ENCODE assay signal across 21 cellular contexts in the genomic region with DNA sequence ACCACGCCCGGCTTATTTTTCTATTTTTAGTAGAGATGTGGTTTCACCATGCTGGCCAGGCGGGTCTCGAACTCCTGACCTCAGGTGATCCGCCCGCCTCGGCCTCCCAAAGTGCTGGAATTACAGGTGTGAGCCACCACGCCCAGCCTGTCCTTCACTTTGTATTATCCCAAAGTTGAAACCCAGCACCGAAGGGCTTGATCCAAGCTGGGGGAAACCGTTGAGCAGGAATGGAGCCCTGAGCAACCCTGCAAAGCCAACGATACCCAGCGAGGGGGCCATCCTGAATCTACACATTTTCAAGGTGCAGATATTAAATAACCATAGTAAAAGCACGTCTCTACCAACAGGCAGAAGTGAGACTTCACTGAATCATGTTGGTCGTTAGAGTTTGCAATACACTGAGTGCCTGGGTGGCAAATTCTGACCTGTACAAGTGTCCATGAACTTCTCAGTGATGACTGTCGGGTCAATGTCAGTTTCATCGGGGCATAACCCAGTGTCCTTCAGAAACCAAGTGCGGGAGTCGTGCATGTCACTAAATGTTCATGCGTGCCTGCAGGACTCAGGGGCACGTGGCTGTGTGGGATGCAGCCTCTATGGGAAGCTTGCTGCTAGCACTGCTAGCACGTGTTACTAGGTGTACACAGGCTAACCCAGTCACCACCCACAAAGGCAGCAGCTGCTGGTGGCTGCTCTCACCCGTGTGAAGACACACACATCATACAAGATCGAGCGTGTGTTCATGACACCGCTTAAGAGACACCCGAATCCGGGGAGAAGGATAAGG. TPM values are rescaled to one million over a fixed set of nuclear protein-coding genes. Genes with fewer than 3 reads are reported as not detected.
A peak's percentile ranks its signal among the peaks of the same experiment; 100 is the strongest.
DNase-seq lines count a peak whose midpoint lies in the region; ATAC-seq and TF ChIP-seq lines count a peak whose summit lies in the region.
"Had no signal": no experiment of that assay in that cellular context is flagged by ENCODE, and none has a peak within 500 bp of the region (broad histone marks: within the 10 kb centered on the region; RNA-seq: fewer than 3 reads in every experiment).

No MANE protein-coding gene starts in this region.

- no peak overlapping the region for H3K4me3 Mint-ChIP-seq in activated CD4-positive, alpha-beta T cell treated with anti-CD3 and anti-CD28 coated beads, Interleukin-2, amount 10 ng/mL, durations not matched to agents 24 days and 14 days
- H3K4me3 Mint-ChIP-seq in activated CD8-positive, alpha-beta T cell treated with anti-CD3 and anti-CD28 coated beads, Interleukin-2, amount 10 ng/mL, durations not matched to agents 7 days and 5 days = no peak overlapping the region

- H3K9me3 ChIP-seq in HEK293 (ENCODE audit: control insufficient read depth, insufficient read depth, low read depth, low read length) = no peaks in the 10 kb centered on the region
- H3K9me3 ChIP-seq in sigmoid colon = no peaks in the 10 kb centered on the region
- H3K9me3 ChIP-seq: breast epithelium, pancreas had no signal

- no peak for ATAC-seq in activated CD4-positive, CD25-positive, alpha-beta regulatory T cell treated with anti-CD3 and anti-CD28 coated beads, Interleukin-2, amount 50 U/mL, for 24 hours
- ATAC-seq in activated CD8-positive, alpha-beta T cell treated with anti-CD3 and anti-CD28 coated beads, Interleukin-2, amount 10 ng/mL, durations not matched to agents 7 days and 5 days = no peak
- ATAC-seq: activated naive CD4-positive, alpha-beta T cell treated with anti-CD3 and anti-CD28 coated beads, Interleukin-2, amount 50 U/mL, for 72 hours; pancreas had no signal

- H3K36me3 Mint-ChIP-seq in activated CD4-positive, alpha-beta T cell treated with anti-CD3 and anti-CD28 coated beads, Interleukin-2, amount 10 ng/mL, durations not matched to agents 24 days and 14 days (ENCODE audit: low read depth) = no peaks in the 10 kb centered on the region
- H3K36me3 Mint-ChIP-seq in activated CD8-positive, alpha-beta T cell treated with anti-CD3 and anti-CD28 coated beads, Interleukin-2, amount 10 ng/mL, durations not matched to agents 7 days and 5 days (ENCODE audit: low read depth) = no peaks in the 10 kb centered on the region
- H3K36me3 Mint-ChIP-seq: activated naive CD4-positive, alpha-beta T cell treated with anti-CD3 and anti-CD28 coated beads, Interleukin-2, amount 50 U/mL, for 72 hours had no signal

- no peak overlapping the region for H3K27ac Mint-ChIP-seq in activated CD4-positive, alpha-beta T cell treated with anti-CD3 and anti-CD28 coated beads, Interleukin-2, amount 10 ng/mL, durations not matched to agents 24 days and 14 days
- no peak overlapping the region for H3K27ac Mint-ChIP-seq in activated CD8-positive, alpha-beta T cell treated with anti-CD3 and anti-CD28 coated beads, Interleukin-2, amount 10 ng/mL, durations not matched to agents 7 days and 5 days
- H3K27ac Mint-ChIP-seq: activated naive CD4-positive, alpha-beta T cell treated with anti-CD3 and anti-CD28 coated beads, Interleukin-2, amount 50 U/mL, for 72 hours had no signal

- no peaks in the 10 kb centered on the region for H3K4me1 Mint-ChIP-seq in activated CD4-positive, alpha-beta T cell treated with anti-CD3 and anti-CD28 coated beads, Interleukin-2, amount 10 ng/mL, durations not matched to agents 24 days and 14 days
- H3K4me1 Mint-ChIP-seq in activated CD8-positive, alpha-beta T cell treated with anti-CD3 and anti-CD28 coated beads, Interleukin-2, amount 10 ng/mL, durations not matched to agents 7 days and 5 days (ENCODE audit: low read depth) = no peaks in the 10 kb centered on the region

- TF ChIP-seq EP300 in sigmoid colon (IDR thresholded peaks at IDR 0.05) = no peak

- no peak for TF ChIP-seq CTCF in HEK293 (tag by site-specific recombination; IDR thresholded peaks at IDR 0.05)
- TF ChIP-seq CTCF in sigmoid colon (IDR thresholded peaks at IDR 0.05) = no peak

- POLR2A ChIA-PET in HEK293 (lab: Yijun Ruan, JAX) = interaction anchor here (0.7 kb wide), 1 partner anchor 176 kb away, joined by 5 read pairs; no protein-coding TSS in a partner anchor
- POLR2A ChIA-PET in activated CD8-positive, alpha-beta T cell treated with anti-CD3 and anti-CD28 coated beads, Interleukin-2, amount 10 ng/mL, durations not matched to agents 7 days and 5 days (lab: Charles Lee) = no interaction called here

- intact Hi-C loops in sigmoid colon (cut with DNase I) = no loop called here
- intact Hi-C loops in activated CD4-positive, alpha-beta T cell treated with anti-CD3 and anti-CD28 coated beads, Interleukin-2, amount 10 ng/mL, durations not matched to agents 24 days and 14 days (cut with micrococcal nuclease) = no loop called here

- H3K4me3 ChIP-seq in HEK293 (ENCODE audit: low read depth, low read length) (no peak overlapping the region), sigmoid colon (no peak overlapping the region)
- H3K4me3 ChIP-seq: breast epithelium, hepatocyte, pancreas had no signal

- peak; percentile 11 for DNase-seq in activated CD4-positive, CD25-positive, alpha-beta regulatory T cell treated with anti-CD3 and anti-CD28 coated beads, Interleukin-2, amount 50 U/mL, for 72 hours
- DNase-seq in iPS-NIHi11 (ENCODE audit: low spot score) (peak; percentile 7), sigmoid colon (peak; percentile 35)
- no peak for DNase-seq in activated CD4-positive, alpha-beta T cell treated with anti-CD3 and anti-CD28 coated beads, Interleukin-2, amount 10 ng/mL, durations not matched to agents 24 days and 14 days
- no peak for DNase-seq in activated CD8-positive, alpha-beta T cell treated with anti-CD3 and anti-CD28 coated beads, Interleukin-2, amount 10 ng/mL, durations not matched to agents 7 days and 5 days
- no peak for DNase-seq in stimulated activated CD4-positive, alpha-beta T cell treated with anti-CD3 and anti-CD28 coated beads, Interleukin-12 subunit alpha, Interleukin-12 subunit beta, amount 100 ng/mL, for 4 hours
- DNase-seq: DND-41, kidney glomerular epithelial cell, MV-4-11, NCI-H82, T-helper 1 cell, trophoblast cell had no signal

- CTCF ChIA-PET in HEK293 (lab: Yijun Ruan, JAX) = interaction anchor here (4.8 kb wide), 1 partner anchor 9 kb away, joined by 24 read pairs; the partner anchor contains the start of gene RBFOX3
- CTCF ChIA-PET in activated CD8-positive, alpha-beta T cell treated with anti-CD3 and anti-CD28 coated beads, Interleukin-2, amount 10 ng/mL, durations not matched to agents 7 days and 5 days (lab: Charles Lee) = no interaction called here

- no peaks in the 10 kb centered on the region for H3K27me3 ChIP-seq in sigmoid colon

- H3K27me3 Mint-ChIP-seq in activated CD4-positive, alpha-beta T cell treated with anti-CD3 and anti-CD28 coated beads, Interleukin-2, amount 10 ng/mL, durations not matched to agents 24 days and 14 days = no peaks in the 10 kb centered on the region
- no peaks in the 10 kb centered on the region for H3K27me3 Mint-ChIP-seq in activated CD8-positive, alpha-beta T cell treated with anti-CD3 and anti-CD28 coated beads, Interleukin-2, amount 10 ng/mL, durations not matched to agents 7 days and 5 days (ENCODE audit: low read depth)

- 82 to 87% methylated on average over 27 of the region's 27 CpGs for WGBS in sigmoid colon, 2 donors

- H3K36me3 ChIP-seq in HEK293 (ENCODE audit: control insufficient read depth in 2 of 2, insufficient read depth in 1 of 2, low read length in 2 of 2) (no peaks in the 10 kb centered on the region), sigmoid colon (no peaks in the 10 kb centered on the region)
- H3K36me3 ChIP-seq: breast epithelium, pancreas had no signal

- no peak for TF ChIP-seq POLR2A in sigmoid colon (IDR thresholded peaks at IDR 0.05)

- H3K4me1 ChIP-seq in HEK293 (ENCODE audit: control insufficient read depth, insufficient read depth, low read length) (no peaks in the 10 kb centered on the region), sigmoid colon (peaks cover 0 to 27% (median 9%) of the 10 kb centered on the region in 4 donors)
- H3K4me1 ChIP-seq: breast epithelium, pancreas had no signal

- peaks cover 3% of the 10 kb centered on the region for H3K9me3 Mint-ChIP-seq in activated CD4-positive, alpha-beta T cell treated with anti-CD3 and anti-CD28 coated beads, Interleukin-2, amount 10 ng/mL, durations not matched to agents 24 days and 14 days
- no peaks in the 10 kb centered on the region for H3K9me3 Mint-ChIP-seq in activated CD8-positive, alpha-beta T cell treated with anti-CD3 and anti-CD28 coated beads, Interleukin-2, amount 10 ng/mL, durations not matched to agents 7 days and 5 days (ENCODE audit: insufficient read depth)

- H3K27ac ChIP-seq in HEK293 (ENCODE audit: extremely low read depth, low read depth, low read length) (no peak overlapping the region), sigmoid colon (peak overlapping the region in 1 of 4 donors; percentile 55)
- H3K27ac ChIP-seq: breast epithelium, hepatocyte, pancreas, RWPE1, VCaP had no signal

TF ChIP-seq in HEK293, 187 proteins besides CTCF, POLR2A, EP300 and RAD21:
- TF ChIP-seq ZFHX2 (tag by site-specific recombination; conservative IDR thresholded peaks at IDR 0.05) (0 out of 2 replicates have a peak, but pooled peaks have one; percentile 8), AEBP2 (tag by site-specific recombination; IDR thresholded peaks at IDR 0.05; ENCODE audit: borderline replicate concordance) (no peak)

RNA-seq across cellular contexts. Expression of gene RBFOX3, which starts 10.5 kb away (rescaled TPM):
- 10 to 100 TPM; 30.1 to 82.9 (median 49.5) TPM for total RNA-seq in sigmoid colon
- 1 to 10 TPM in 2 of 3 donors, not detected in 1; 1.2 to 2.4 TPM for polyA plus RNA-seq in sigmoid colon
- not detected in 2 replicates for total RNA-seq in activated CD4-positive, alpha-beta T cell treated with anti-CD3 and anti-CD28 coated beads, Interleukin-2, amount 10 ng/mL, durations not matched to agents 24 days and 14 days
- total RNA-seq in activated CD8-positive, alpha-beta T cell treated with anti-CD3 and anti-CD28 coated beads, Interleukin-2, amount 10 ng/mL, durations not matched to agents 7 days and 5 days = not detected
- total RNA-seq: A673; activated naive CD4-positive, alpha-beta T cell treated with anti-CD3 and anti-CD28 coated beads, Interleukin-2, amount 50 U/mL, for 72 hours; breast epithelium; hepatocyte had no signal

Comparison
In these comparisons a context has a peak if more than half of its experiments do, and no peak if none do; other contexts are left out.
1. DNase-seq: peak in activated CD4-positive, CD25-positive, alpha-beta regulatory T cell treated with anti-CD3 and anti-CD28 coated beads, Interleukin-2, amount 50 U/mL, for 72 hours (single experiment), iPS-NIHi11 (single experiment) and sigmoid colon (single experiment); none in activated CD4-positive, alpha-beta T cell treated with anti-CD3 and anti-CD28 coated beads, Interleukin-2, amount 10 ng/mL, durations not matched to agents 24 days and 14 days (single experiment), activated CD8-positive, alpha-beta T cell treated with anti-CD3 and anti-CD28 coated beads, Interleukin-2, amount 10 ng/mL, durations not matched to agents 7 days and 5 days (single experiment) and stimulated activated CD4-positive, alpha-beta T cell treated with anti-CD3 and anti-CD28 coated beads, Interleukin-12 subunit alpha, Interleukin-12 subunit beta, amount 100 ng/mL, for 4 hours (single experiment).
2. RNA of gene RBFOX3, which starts 10.5 kb away (total RNA-seq): 30.1 to 82.9 TPM in sigmoid colon; not detected in activated CD8-positive, alpha-beta T cell treated with anti-CD3 and anti-CD28 coated beads, Interleukin-2, amount 10 ng/mL, durations not matched to agents 7 days and 5 days and not detected in activated CD4-positive, alpha-beta T cell treated with anti-CD3 and anti-CD28 coated beads, Interleukin-2, amount 10 ng/mL, durations not matched to agents 24 days and 14 days; every median in the first group is over 10 times any median in the second.